ENCODE assay signal across 7 cellular contexts in the genomic region with DNA sequence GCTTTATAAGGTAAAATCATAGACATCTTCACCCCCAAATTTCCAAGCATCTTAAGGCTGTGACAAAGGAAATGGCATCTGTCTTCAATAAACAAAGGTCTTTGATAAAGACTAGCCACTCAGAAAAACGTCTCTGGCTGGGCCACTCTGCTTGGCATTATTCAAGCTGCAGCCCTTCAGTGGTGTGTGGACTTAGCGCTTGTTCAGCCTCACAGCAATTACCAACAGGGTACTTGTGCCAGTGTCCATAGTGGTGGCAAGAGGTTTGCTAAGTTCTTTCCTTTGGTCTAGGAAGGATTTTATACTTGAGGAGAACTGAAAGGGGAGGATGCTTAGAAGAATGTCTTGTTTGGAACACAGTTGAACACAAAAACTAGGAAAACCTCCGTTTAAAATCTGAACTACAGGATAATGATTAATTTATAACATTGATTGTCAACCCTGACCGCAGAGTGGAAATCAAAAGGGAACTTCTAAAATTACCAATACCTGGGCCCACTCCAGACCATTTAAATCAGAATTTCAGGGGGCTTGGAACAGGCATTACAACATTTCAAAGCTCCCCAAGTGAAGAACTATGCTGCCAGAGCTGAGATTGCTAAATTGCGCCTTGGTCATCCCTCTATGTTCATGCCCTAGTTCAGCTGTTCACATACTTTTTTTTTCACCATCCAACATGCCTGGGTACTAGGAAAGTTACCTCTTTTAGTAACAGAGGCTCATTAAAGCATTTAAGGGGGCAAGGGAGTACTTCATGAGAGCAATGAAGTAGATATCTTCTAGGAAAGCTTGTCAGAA.
"Had no signal": no experiment of that assay in that cellular context is flagged by ENCODE, and none has a peak within 500 bp of the region (broad histone marks: within the 10 kb centered on the region; RNA-seq: fewer than 3 reads in every experiment).

No MANE protein-coding gene starts in this region.

- H3K36me3 ChIP-seq: HAP-1 had no signal

- ATAC-seq: HCT116 had no signal

- FAIRE-seq: HTR-8/SVneo had no signal

- H3K9me3 ChIP-seq: HAP-1 had no signal

- H3K4me3 ChIP-seq: HAP-1 had no signal

- H3K4me1 ChIP-seq: HAP-1 had no signal

- DNase-seq: GOT3, H7, HFFc6, KBM-7 had no signal
